27 cellular contexts compared by ENCODE assay signal in the genomic region with DNA sequence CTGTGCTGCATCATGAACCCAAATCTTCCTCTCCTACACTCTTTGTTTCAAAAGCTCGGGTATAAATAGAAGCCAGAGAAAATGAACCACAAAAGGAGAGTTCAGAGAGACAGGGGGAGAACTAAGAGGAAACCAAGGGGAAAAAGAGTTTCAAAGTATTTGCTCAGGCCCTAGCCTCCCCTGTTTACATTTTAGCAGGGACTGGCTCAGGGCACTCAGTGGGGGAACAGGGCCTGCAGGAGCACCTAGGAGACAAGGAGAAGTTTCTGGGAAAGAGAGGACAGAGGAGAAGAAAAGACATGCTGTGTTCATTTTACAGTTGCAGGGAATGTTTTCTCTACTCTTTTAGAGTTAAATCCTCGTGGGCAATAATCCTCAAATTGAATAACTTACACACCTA. TPM values are rescaled to one million over a fixed set of nuclear protein-coding genes. Genes with fewer than 3 reads are reported as not detected.
"Had no signal": no experiment of that assay in that cellular context is flagged by ENCODE, and none has a peak within 500 bp of the region (broad histone marks: within the 10 kb centered on the region; RNA-seq: fewer than 3 reads in every experiment).

No MANE protein-coding gene starts in this region.

- H3K9me3 ChIP-seq: spleen, suprapubic skin, tibial artery, upper lobe of right lung had no signal

- DNase-seq: activated CD4-positive, alpha-beta T cell treated with anti-CD3 and anti-CD28 coated beads for 36 hours; activated CD4-positive, alpha-beta T cell treated with anti-CD3 and anti-CD28 coated beads, Interleukin-2, amount 50 U/mL, for 4 hours; activated CD4-positive, CD25-positive, alpha-beta regulatory T cell; activated CD8-positive, alpha-beta memory T cell treated with anti-CD3 and anti-CD28 coated beads, Interleukin-2, amount 50 U/mL, for 4 hours; activated effector memory CD4-positive, alpha-beta T cell treated with anti-CD3 and anti-CD28 coated beads, Interleukin-2, amount 50 U/mL, for 16 hours; activated naive CD4-positive, alpha-beta T cell treated with anti-CD3 and anti-CD28 coated beads for 36 hours; activated naive CD8-positive, alpha-beta T cell treated with anti-CD3 and anti-CD28 coated beads, Interleukin-2, amount 10 ng/mL, durations not matched to agents 7 days and 5 days; activated T-cell treated with anti-CD3 and anti-CD28 coated beads, Interleukin-2, amount 50 U/mL, for 1 hour; amniotic stem cell; caudate nucleus; cortex of kidney; foreskin fibroblast; head of caudate nucleus; hippocampal formation; left cardiac atrium; mammary epithelial cell; naive B cell; occipital lobe; right cardiac atrium; spleen; stimulated activated naive CD4-positive, alpha-beta T cell; tibial artery; upper lobe of right lung had no signal

- ATAC-seq: activated CD4-positive, alpha-beta T cell treated with anti-CD3 and anti-CD28 coated beads for 36 hours; esophagus mucosa; left cardiac atrium; right cardiac atrium; upper lobe of right lung had no signal

- H3K27me3 ChIP-seq: suprapubic skin, upper lobe of right lung had no signal

- H3K4me3 ChIP-seq: spleen, suprapubic skin, tibial artery, upper lobe of right lung had no signal

- H3K27ac ChIP-seq: spleen, suprapubic skin, tibial artery, upper lobe of right lung had no signal

- FAIRE-seq: keratinocyte had no signal

- H3K36me3 ChIP-seq: spleen, suprapubic skin, tibial artery, upper lobe of right lung had no signal

RNA-seq across cellular contexts. Expression of a gene that starts 8.5 kb away (rescaled TPM):
- total RNA-seq: activated naive CD8-positive, alpha-beta T cell treated with anti-CD3 and anti-CD28 coated beads, Interleukin-2, amount 10 ng/mL, durations not matched to agents 7 days and 5 days; activated T-helper 1 cell treated with anti-CD3 and anti-CD28 coated beads, Interleukin-12 subunit alpha, Interleukin-12 subunit beta, Interleukin-2, Interleukin-4 antibody, amounts not matched to agents 30 ng/mL and 10 ng/mL and 1 ng/mL, durations not matched to agents 14 hours and 24 hours and 36 hours had no signal
